In genomic region chr11:69442807-69443137, GRCh38 we compare ENCODE assay signal across 8 cellular contexts.
DNase-seq lines count a peak whose midpoint lies in the region; ATAC-seq and TF ChIP-seq lines count a peak whose summit lies in the region.

No MANE protein-coding gene starts in this region.

- peak overlapping the region; percentile 83 for H3K27ac ChIP-seq in epithelial cell of prostate

- no peaks in the 10 kb centered on the region for H3K27me3 ChIP-seq in neuron (ENCODE audit: insufficient read depth, low read length)

- TF ChIP-seq CTCF in AG09309 (IDR thresholded peaks at IDR 0.05; ENCODE audit: control insufficient read depth, insufficient read depth, low read depth, low read length, missing control alignments), result no peak
- no peak for TF ChIP-seq CTCF in GM10266 (IDR thresholded peaks at IDR 0.05; ENCODE audit: control insufficient read depth, insufficient read depth, low read depth, missing control alignments)

- H3K4me1 ChIP-seq in neuron (ENCODE audit: insufficient read depth, low read length), result peaks cover 17% of the 10 kb centered on the region

- no peaks in the 10 kb centered on the region for H3K9me3 ChIP-seq in neuron (ENCODE audit: low read length)

- no peak for ATAC-seq in HG02981 (IDR thresholded peaks at IDR 0.05; ENCODE audit: unreplicated experiment)

- H2AFZ ChIP-seq in neuron (ENCODE audit: low read depth, low read length), result peak overlapping the region; percentile 91

- H3K4me3 ChIP-seq in AG09309 (ENCODE audit: control insufficient read depth, low read depth, low read length) (no peak overlapping the region), neuron (ENCODE audit: low read length) (peak overlapping the region; percentile 44)

- H3K36me3 ChIP-seq in neuron (ENCODE audit: insufficient read depth, low read length), result no peaks in the 10 kb centered on the region

- DNase-seq in AG09309 (ENCODE audit: low read depth), result peak; percentile 29
- DNase-seq in NCI-H748 (lab: John Stamatoyannopoulos, UW; ENCODE audit: unreplicated experiment), result peak; percentile 67
- no peak for DNase-seq in epithelial cell of prostate (ENCODE audit: low read depth, low spot score)
- DNase-seq in GM10266 (ENCODE audit: extremely low spot score), result no peak
- DNase-seq in NCI-H82 treated with DMSO at 0.1 percent for 48 hours (lab: John Stamatoyannopoulos, UW; ENCODE audit: unreplicated experiment), result no peak
- no peak for DNase-seq in stimulated activated CD4-positive, alpha-beta T cell treated with anti-CD3 and anti-CD28 coated beads, Interleukin-1b, Interleukin-23, amount 100 ng/mL, for 48 hours

Comparison
In these comparisons a context has a peak if more than half of its experiments do, and no peak if none do; other contexts are left out.
1. DNase-seq: peak in AG09309 (single experiment) and NCI-H748 (single experiment); none in epithelial cell of prostate (single experiment), GM10266 (single experiment), NCI-H82 treated with DMSO at 0.1 percent for 48 hours (single experiment) and stimulated activated CD4-positive, alpha-beta T cell treated with anti-CD3 and anti-CD28 coated beads, Interleukin-1b, Interleukin-23, amount 100 ng/mL, for 48 hours (single experiment).